10 cellular contexts compared by ENCODE assay signal in the genomic region with DNA sequence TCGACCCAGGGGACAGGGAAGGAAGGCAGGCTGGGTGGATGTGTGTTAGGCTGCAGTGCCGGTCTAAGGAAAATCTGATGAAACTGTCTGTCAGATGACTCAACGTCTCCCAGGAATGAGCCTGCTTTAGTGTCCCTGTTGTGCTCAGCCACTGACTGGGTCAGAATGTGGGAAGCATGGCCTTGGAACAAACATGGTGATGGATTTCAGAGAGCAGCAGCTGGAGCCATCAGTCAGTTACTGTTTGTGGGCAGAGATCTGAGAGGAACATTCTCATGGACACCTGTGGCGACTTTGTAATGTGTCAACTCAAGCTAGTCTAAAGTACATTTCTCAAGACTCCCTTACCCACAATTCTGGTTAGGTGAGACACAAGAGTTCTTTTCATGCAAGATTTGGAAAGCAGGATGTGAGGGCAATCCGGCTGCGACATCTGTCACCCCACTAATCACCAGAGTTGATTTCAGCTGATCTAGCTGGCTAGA.
DNase-seq lines count a peak whose midpoint lies in the region; ATAC-seq and TF ChIP-seq lines count a peak whose summit lies in the region.
"Had no signal": no experiment of that assay in that cellular context is flagged by ENCODE, and none has a peak within 500 bp of the region (broad histone marks: within the 10 kb centered on the region; RNA-seq: fewer than 3 reads in every experiment).

No MANE protein-coding gene starts in this region.

- peaks cover 6% of the 10 kb centered on the region for H3K9me3 ChIP-seq in DND-41 (ENCODE audit: insufficient read depth, low read length, severe bottlenecking)

- peaks cover 14% of the 10 kb centered on the region for H3K4me1 ChIP-seq in DND-41 (ENCODE audit: insufficient read depth, low read length)

- no peak overlapping the region for H3K4me2 ChIP-seq in DND-41 (ENCODE audit: insufficient read depth, low read length)

- H4K20me1 ChIP-seq in DND-41 (ENCODE audit: insufficient read depth, low read length) = no peaks in the 10 kb centered on the region

- DNase-seq in DND-41 = peak; percentile 62
- peak; percentile 79 for DNase-seq in NCI-H82 (lab: John Stamatoyannopoulos, UW)
- peak; percentile 12 for DNase-seq in epithelial cell of prostate (ENCODE audit: low read depth, low spot score)
- DNase-seq in non-pigmented ciliary epithelial cell (ENCODE audit: low read depth) = peak; percentile 73
- DNase-seq in dermis blood vessel endothelial cell = no peak
- DNase-seq in effector CD4-positive, alpha-beta T cell = no peak
- DNase-seq: midbrain, T-helper 2 cell had no signal

- H3K27ac ChIP-seq in DND-41 (ENCODE audit: low read length) (peak overlapping the region; percentile 56), epithelial cell of prostate (peak overlapping the region; percentile 71)

- peak overlapping the region; percentile 0; the same call in 1 of the 2 replicates for H3K9ac ChIP-seq in DND-41 (ENCODE audit: low read depth, low read length)

- 0 out of 2 replicates have a peak, but pooled peaks cover 2% of the 10 kb centered on the region for H3K79me2 ChIP-seq in DND-41 (ENCODE audit: insufficient read depth, low read length)

- ATAC-seq in DND-41 (ENCODE audit: insufficient read depth, low read depth) = peak; percentile 87
- ATAC-seq in GM18511 (IDR thresholded peaks at IDR 0.05; ENCODE audit: unreplicated experiment) = no peak
- no peak for ATAC-seq in HG02981 (IDR thresholded peaks at IDR 0.05; ENCODE audit: unreplicated experiment)

- H3K36me3 ChIP-seq in DND-41 (ENCODE audit: insufficient read depth, low read length) = peaks cover 38% of the 10 kb centered on the region

- no peak overlapping the region for H3K4me3 ChIP-seq in DND-41 (ENCODE audit: low read depth in 1 of 2, low read length in 2 of 2)

- TF ChIP-seq CTCF in DND-41 (IDR thresholded peaks at IDR 0.05; ENCODE audit: borderline replicate concordance, extremely low read depth, low read length, poor library complexity, severe bottlenecking) = no peak

- H2AFZ ChIP-seq in DND-41 (ENCODE audit: low read depth, low read length) = no peak overlapping the region

- no peaks in the 10 kb centered on the region for H3K27me3 ChIP-seq in DND-41 (ENCODE audit: insufficient read depth, low read length, poor library complexity)

Comparison
In these comparisons a context has a peak if more than half of its experiments do, and no peak if none do; other contexts are left out.
1. DNase-seq: peak in DND-41 (single experiment), NCI-H82 (single experiment), epithelial cell of prostate (single experiment) and non-pigmented ciliary epithelial cell (single experiment); none in dermis blood vessel endothelial cell (single experiment) and effector CD4-positive, alpha-beta T cell (single experiment).